In genomic region chr13:80438521-80438920, GRCh38 we compare ENCODE assay signal across 24 cellular contexts.
"Had no signal": no experiment of that assay in that cellular context is flagged by ENCODE, and none has a peak within 500 bp of the region (broad histone marks: within the 10 kb centered on the region; RNA-seq: fewer than 3 reads in every experiment).

No MANE protein-coding gene starts in this region.

- ATAC-seq: natural killer cell; psoas muscle; right lobe of liver; stimulated activated effector memory CD8-positive, alpha-beta T cell treated with anti-CD3 and anti-CD28 coated beads, Interleukin-12 subunit alpha, Interleukin-12 subunit beta, amount 100 ng/mL, for 72 hours; stimulated activated naive B cell treated with anti-CD40 and anti-IgM and Interleukin-4, amounts not matched to agents 10 μg/mL and 1 μg/mL and 100 μg/mL, for 72 hours had no signal

- H3K36me3 ChIP-seq: neural progenitor cell, ovary, right lobe of liver, sigmoid colon, stomach, thoracic aorta, thyroid gland, tibial nerve, upper lobe of left lung, vagina had no signal

- H3K27ac ChIP-seq: neural progenitor cell, ovary, psoas muscle, right lobe of liver, thoracic aorta, thyroid gland had no signal

- H3K27me3 ChIP-seq: neural progenitor cell, ovary, right lobe of liver, sigmoid colon, stomach, thyroid gland, tibial nerve, upper lobe of left lung, vagina had no signal

- H3K9me3 ChIP-seq: ovary, psoas muscle, right lobe of liver, sigmoid colon, stomach, thoracic aorta, thyroid gland, tibial nerve, upper lobe of left lung, vagina had no signal

- H3K4me1 ChIP-seq: parathyroid adenoma, psoas muscle, thyroid gland had no signal

- DNase-seq: natural killer cell; occipital lobe; ovary; posterior cingulate gyrus; right lobe of liver; sigmoid colon; small intestine; stimulated activated CD4-positive, alpha-beta T cell treated with anti-CD3 and anti-CD28 coated beads, Interleukin-15, amount 100 ng/mL, for 24 hours; stimulated activated CD4-positive, alpha-beta T cell treated with anti-CD3 and anti-CD28 coated beads, Interleukin-2, amount 100 ng/mL, for 24 hours; stimulated activated CD4-positive, alpha-beta T cell treated with anti-CD3 and anti-CD28 coated beads, Interleukin-2, amount 100 ng/mL, for 48 hours; stimulated activated CD4-positive, alpha-beta T cell treated with anti-CD3 and anti-CD28 coated beads, Interleukin-4, amount 100 ng/mL, for 24 hours; stimulated activated naive B cell treated with anti-CD40 and anti-IgM and Interleukin-4, amounts not matched to agents 10 μg/mL and 1 μg/mL and 100 μg/mL, for 72 hours; stimulated activated naive CD4-positive, alpha-beta T cell treated with Interleukin-2 at 50 U/mL for 16 hours; stomach; thyroid gland; trophoblast cell had no signal

- H3K4me3 ChIP-seq: neural progenitor cell, ovary, psoas muscle, right lobe of liver, sigmoid colon, stomach, thoracic aorta, thyroid gland, tibial nerve, upper lobe of left lung, vagina had no signal
